ENCODE assay signal across 20 cellular contexts in the genomic region with DNA sequence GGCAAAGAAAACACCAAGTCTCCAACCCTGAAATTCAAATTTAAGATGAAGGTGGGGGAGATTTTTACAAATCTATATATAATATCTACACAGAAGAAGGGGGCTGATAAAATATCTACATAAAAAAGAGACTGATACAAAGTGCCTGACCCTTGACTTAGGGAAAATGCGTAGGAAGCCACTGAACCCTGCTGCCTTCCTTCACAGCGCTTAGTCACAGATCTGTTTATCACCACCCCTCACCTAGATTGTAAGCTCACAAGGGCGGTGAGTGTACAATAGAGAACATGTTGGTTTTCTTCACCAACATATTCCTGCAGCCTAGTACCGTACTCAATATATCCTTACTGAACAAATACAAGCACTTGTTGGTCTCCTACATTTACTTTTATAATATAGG.
"Had no signal": no experiment of that assay in that cellular context is flagged by ENCODE, and none has a peak within 500 bp of the region (broad histone marks: within the 10 kb centered on the region; RNA-seq: fewer than 3 reads in every experiment).

No MANE protein-coding gene starts in this region.

- H3K4me3 ChIP-seq: ascending aorta, body of pancreas had no signal

- DNase-seq: activated CD4-positive, alpha-beta T cell treated with anti-CD3 and anti-CD28 coated beads for 4 hours; activated CD8-positive, alpha-beta memory T cell treated with anti-CD3 and anti-CD28 coated beads, Interleukin-2, amount 50 U/mL, for 4 hours; activated CD8-positive, alpha-beta T cell treated with anti-CD3 and anti-CD28 coated beads for 36 hours; activated naive CD4-positive, alpha-beta T cell treated with anti-CD3 and anti-CD28 coated beads, Interleukin-2, amount 50 U/mL, for 16 hours; activated naive CD8-positive, alpha-beta T cell treated with anti-CD3 and anti-CD28 coated beads, Interleukin-2, amount 10 ng/mL, durations not matched to agents 7 days and 5 days; activated T-cell treated with anti-CD3 and anti-CD28 coated beads, Interleukin-2, amount 50 U/mL, for 72 hours; amniotic stem cell; body of pancreas; Karpas-422; MM.1S; NCI-H1105; NCI-H1436; NCI-H1694 treated with DMSO at 0.1 percent for 48 hours; NCI-H2029 treated with DMSO at 0.1 percent for 48 hours; NCI-H510A treated with DMSO at 0.1 percent for 48 hours; NCI-H69; PC-3; SHP77 treated with DMSO at 0.1 percent for 48 hours had no signal

- H3K27ac ChIP-seq: ascending aorta, body of pancreas had no signal

- H3K4me1 ChIP-seq: ascending aorta had no signal

- ATAC-seq: activated CD4-positive, CD25-positive, alpha-beta regulatory T cell treated with anti-CD3 and anti-CD28 coated beads, Interleukin-2, amount 50 U/mL, for 24 hours; activated CD8-positive, alpha-beta T cell treated with anti-CD3 and anti-CD28 coated beads for 36 hours; activated T-cell treated with anti-CD3 and anti-CD28 coated beads, Interleukin-2, amount 50 U/mL, for 72 hours; body of pancreas; PC-3 had no signal

- H3K9me3 ChIP-seq: ascending aorta, body of pancreas had no signal
